ENCODE assay signal across 12 cellular contexts in the genomic region with DNA sequence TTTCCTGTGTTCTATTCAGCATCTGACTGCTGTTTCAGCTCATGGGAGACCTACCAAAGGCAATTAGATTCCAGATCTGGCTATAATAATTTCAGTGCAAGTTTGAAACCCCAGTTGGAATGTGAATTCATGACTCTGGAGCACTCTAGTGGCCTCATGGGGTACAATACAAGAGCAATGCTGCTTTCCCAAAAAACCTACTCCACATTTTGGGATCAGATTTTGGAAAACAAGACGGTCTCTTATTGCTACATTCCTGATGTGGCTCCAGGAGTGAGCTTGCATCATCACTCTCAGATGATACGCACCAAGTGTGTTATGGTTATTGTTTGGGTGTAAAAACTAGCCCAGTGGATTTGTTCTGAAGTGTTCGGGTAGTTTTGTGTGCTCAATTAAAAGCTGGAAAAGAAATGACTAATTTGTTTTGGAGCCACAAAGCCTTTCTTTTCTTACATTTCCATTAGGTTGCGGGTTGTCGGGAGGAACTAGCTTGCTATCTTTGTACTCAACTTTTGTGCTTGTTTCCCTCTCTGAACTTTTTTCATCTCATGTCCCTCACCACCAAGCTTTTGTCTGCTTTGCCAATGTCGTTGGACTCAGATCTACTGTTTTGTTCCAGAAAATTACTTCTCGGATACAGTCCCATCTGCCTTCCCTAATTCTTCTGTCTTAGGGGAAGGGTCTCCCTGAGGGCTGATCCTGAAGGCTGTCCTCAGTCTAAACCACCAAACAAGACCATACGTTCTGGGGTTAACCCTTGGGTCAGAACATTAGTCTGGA.
DNase-seq lines count a peak whose midpoint lies in the region; ATAC-seq, FAIRE-seq and TF ChIP-seq lines count a peak whose summit lies in the region.
"Had no signal": no experiment of that assay in that cellular context is flagged by ENCODE, and none has a peak within 500 bp of the region (broad histone marks: within the 10 kb centered on the region; RNA-seq: fewer than 3 reads in every experiment).

No MANE protein-coding gene starts in this region.

- no peak for FAIRE-seq in D721Med (lab: Jason Lieb, UNC)

- peaks cover 58 to 60% of the 10 kb centered on the region in 2 donors for H3K36me3 Mint-ChIP-seq in CD14-positive monocyte

- POLR2A ChIA-PET in Panc1 (lab: Charles Lee) = no interaction called here

- H3K27ac Mint-ChIP-seq in CD14-positive monocyte = no peak overlapping the region

- H3K27me3 Mint-ChIP-seq in CD14-positive monocyte (ENCODE audit: low read depth in 3 of 3) = peaks cover 0 to 1% (median 0%) of the 10 kb centered on the region in 3 donors

- in situ Hi-C loops in Panc1 (cut with HindIII; ENCODE audit: low pct_unique_long_range_greater_than_20kb, low sequenced_read_pairs) = no loop called here

- no TSS peak for BruUV-seq in Panc1 (replicated peaks; lab: Mats Ljungman, UMichigan)

- H3K4me3 Mint-ChIP-seq in CD14-positive monocyte = no peak overlapping the region

- intact Hi-C loops in Panc1 (cut with micrococcal nuclease; ENCODE audit: unreplicated experiment) (no loop called here), psoas muscle (cut with DNase I) (no loop called here), CD14-positive monocyte (cut with micrococcal nuclease) (no loop called here)

- peaks cover 12% of the 10 kb centered on the region for H3K4me1 Mint-ChIP-seq in CD14-positive monocyte

- H3K4me1 ChIP-seq in Panc1 (ENCODE audit: control insufficient read depth, insufficient read depth, low read length) (no peaks in the 10 kb centered on the region), psoas muscle (no peaks in the 10 kb centered on the region)
- H3K4me1 ChIP-seq: colonic mucosa had no signal

- peaks cover 0 to 7% (median 3%) of the 10 kb centered on the region in 7 donors for H3K9me3 Mint-ChIP-seq in CD14-positive monocyte

- H3K27me3 ChIP-seq in Panc1 (ENCODE audit: control insufficient read depth, insufficient read depth, low read length) = no peaks in the 10 kb centered on the region
- no peaks in the 10 kb centered on the region for H3K27me3 ChIP-seq in psoas muscle (ENCODE audit: insufficient read depth in 3 of 3, low read length in 2 of 3)
- no peaks in the 10 kb centered on the region for H3K27me3 ChIP-seq in MG63
- H3K27me3 ChIP-seq: colonic mucosa had no signal

- WGBS in psoas muscle, 3 donors = 62 to 78% (median 62%) methylated on average over 8 of the region's 8 CpGs

- ATAC-seq in Panc1 (no peak), psoas muscle (peak; percentile 28 to 79 (median 69)), HG03460 (IDR thresholded peaks at IDR 0.05; ENCODE audit: unreplicated experiment) (no peak)
- ATAC-seq: stimulated activated naive CD8-positive, alpha-beta T cell treated with anti-CD3 and anti-CD28 coated beads, Interleukin-15, Interleukin-2, amounts not matched to agents 100 U/mL and 50 U/mL, for 24 hours had no signal

- no peak overlapping the region for H3K27ac ChIP-seq in Panc1 (ENCODE audit: low read length)
- peak overlapping the region; percentile 44 for H3K27ac ChIP-seq in psoas muscle
- H3K27ac ChIP-seq: colonic mucosa had no signal

- no peak overlapping the region for H3K4me3 ChIP-seq in Panc1 (ENCODE audit: low read depth in 2 of 2, low read length in 2 of 2)
- H3K4me3 ChIP-seq in foreskin fibroblast (ENCODE audit: low read depth in 1 of 2, low read length in 2 of 2) = no peak overlapping the region
- no peak overlapping the region for H3K4me3 ChIP-seq in psoas muscle
- no peak overlapping the region for H3K4me3 ChIP-seq in MG63
- H3K4me3 ChIP-seq: colonic mucosa, smooth muscle cell had no signal

- DNase-seq in ELR (ENCODE audit: low read depth) = peak; percentile 31
- no peak for DNase-seq in Panc1 (ENCODE audit: low read depth, low spot score)
- DNase-seq in foreskin fibroblast = peak; percentile 6 to 31
- peak in 1 of 2 donors; percentile 19 for DNase-seq in psoas muscle
- no peak for DNase-seq in D721Med (ENCODE audit: insufficient read length, low spot score)
- no peak for DNase-seq in MG63
- no peak for DNase-seq in CD14-positive monocyte (ENCODE audit: low spot score)
- DNase-seq: colonic mucosa; NCI-H1436; stimulated activated naive CD8-positive, alpha-beta T cell treated with anti-CD3 and anti-CD28 coated beads, Interleukin-15, Interleukin-2, amounts not matched to agents 100 U/mL and 50 U/mL, for 24 hours had no signal

- H3K9me3 ChIP-seq in Panc1 (ENCODE audit: control insufficient read depth, insufficient read depth, low read depth, low read length) (no peaks in the 10 kb centered on the region), psoas muscle (no peaks in the 10 kb centered on the region), MG63 (no peaks in the 10 kb centered on the region)
- H3K9me3 ChIP-seq: colonic mucosa had no signal

- TF ChIP-seq CTCF in Panc1 (IDR thresholded peaks at IDR 0.05) = peak; percentile 56
- peak; percentile 24 for TF ChIP-seq CTCF in foreskin fibroblast (IDR thresholded peaks at IDR 0.05; ENCODE audit: low read depth, low read length)
- TF ChIP-seq CTCF in psoas muscle (IDR thresholded peaks at IDR 0.05) = peak; percentile 13
- TF ChIP-seq CTCF in D721Med (IDR thresholded peaks at IDR 0.05; ENCODE audit: insufficient read depth, missing control alignments) = no peak
- TF ChIP-seq CTCF in CD14-positive monocyte (IDR thresholded peaks at IDR 0.05) = no peak

- CTCF ChIA-PET in Panc1 (lab: Charles Lee) = interaction anchor here (0.7 kb wide), 1 partner anchor 124 kb away, joined by 3 read pairs; no protein-coding TSS in a partner anchor

- H3K36me3 ChIP-seq in Panc1 (ENCODE audit: control insufficient read depth, insufficient read depth, low read length) = no peaks in the 10 kb centered on the region
- peaks cover 0 to 35% of the 10 kb centered on the region in 2 donors for H3K36me3 ChIP-seq in psoas muscle (ENCODE audit: insufficient read depth in 1 of 2, low read depth in 1 of 2)
- H3K36me3 ChIP-seq in MG63 = peaks cover 2% of the 10 kb centered on the region
- H3K36me3 ChIP-seq: colonic mucosa had no signal

Comparison
In these comparisons a context has a peak if more than half of its experiments do, and no peak if none do; other contexts are left out.
1. DNase-seq: peak in ELR (single experiment) and foreskin fibroblast (2 of 2); none in Panc1 (single experiment), D721Med (single experiment), MG63 (single experiment) and CD14-positive monocyte (single experiment).
2. ATAC-seq: peak in psoas muscle (4 of 4); none in Panc1 (single experiment) and HG03460 (single experiment).
3. CTCF ChIP-seq: peak in Panc1 (single experiment), foreskin fibroblast (single experiment) and psoas muscle (single experiment); none in D721Med (single experiment) and CD14-positive monocyte (single experiment).